Comparison of ENCODE assay signal across 8 cellular contexts in the genomic region with DNA sequence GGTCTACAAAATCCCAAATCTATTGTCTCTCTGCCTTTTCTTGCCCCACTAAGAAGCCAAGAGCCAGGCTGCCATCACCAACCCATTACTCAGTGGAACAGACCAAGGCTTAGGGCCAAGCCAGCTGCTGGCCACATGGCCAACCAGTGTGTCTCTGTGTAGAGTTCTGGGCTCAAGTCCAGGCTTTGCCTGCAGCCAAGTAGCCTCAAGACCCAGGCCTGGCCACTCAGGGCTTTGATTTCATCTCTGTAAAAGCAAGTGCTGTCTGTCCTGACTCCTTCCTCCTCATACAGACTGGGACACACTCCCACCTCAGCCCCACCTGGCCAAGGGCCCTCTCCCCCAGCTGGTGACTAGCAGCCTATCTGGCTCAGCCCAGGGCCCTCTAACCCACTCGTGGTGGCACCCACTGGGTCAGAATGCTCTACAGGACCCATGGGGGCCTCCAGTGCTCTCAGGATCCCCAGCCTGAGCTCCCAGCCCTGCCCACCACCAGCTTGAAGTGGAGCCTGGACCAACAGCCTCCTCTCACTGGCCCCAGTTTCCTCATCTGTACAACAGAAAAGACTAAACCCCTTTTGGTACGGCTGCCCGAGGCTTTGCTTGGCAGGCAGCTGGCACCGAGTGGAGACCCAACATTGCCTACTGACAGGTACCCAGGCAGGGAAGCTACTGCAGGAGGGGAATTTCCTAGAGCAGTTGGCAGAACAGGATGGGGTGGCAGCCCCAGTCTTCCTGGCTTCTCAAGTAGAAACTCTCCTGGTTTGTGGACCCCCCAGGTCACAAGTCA. TPM values are rescaled to one million over a fixed set of nuclear protein-coding genes. Genes with fewer than 3 reads are reported as not detected.
DNase-seq lines count a peak whose midpoint lies in the region; ATAC-seq and TF ChIP-seq lines count a peak whose summit lies in the region.

No MANE protein-coding gene starts in this region.

- no peaks in the 10 kb centered on the region for H3K9me3 Mint-ChIP-seq in activated CD8-positive, alpha-beta T cell treated with anti-CD3 and anti-CD28 coated beads for 36 hours

- no peak for ATAC-seq in activated CD8-positive, alpha-beta T cell treated with anti-CD3 and anti-CD28 coated beads for 36 hours
- ATAC-seq in Right ventricle myocardium superior (ENCODE audit: poor library complexity) (peak; percentile 31), sciatic nerve (peak; percentile 58), left colon (no peak), GM19351 (IDR thresholded peaks at IDR 0.05; ENCODE audit: unreplicated experiment) (no peak)

- H3K36me3 Mint-ChIP-seq in activated CD8-positive, alpha-beta T cell treated with anti-CD3 and anti-CD28 coated beads for 36 hours (ENCODE audit: low read depth) = peaks cover 59% of the 10 kb centered on the region

- in situ Hi-C loops in ACHN (cut with HindIII; ENCODE audit: low pct_ligation_motif_present, low pct_unique_long_range_greater_than_20kb, low sequenced_read_pairs) = no loop called here

- peak overlapping the region; percentile 55 for H3K27ac Mint-ChIP-seq in activated CD8-positive, alpha-beta T cell treated with anti-CD3 and anti-CD28 coated beads for 36 hours

- DNase-seq in GM12865 (ENCODE audit: low read depth) (no peak), Right ventricle myocardium superior (peak; percentile 90), sciatic nerve (ENCODE audit: low spot score) (peak; percentile 86), left colon (no peak), NCI-H1694 (lab: John Stamatoyannopoulos, UW) (no peak), ACHN (no peak)
- no peak for DNase-seq in activated CD8-positive, alpha-beta T cell treated with anti-CD3 and anti-CD28 coated beads for 36 hours

- POLR2A ChIA-PET in activated CD8-positive, alpha-beta T cell treated with anti-CD3 and anti-CD28 coated beads for 36 hours (lab: Charles Lee) = interaction anchor here (0.6 to 22.2 kb wide), 10 partner anchors 10 to 216 kb away, joined by 3 to 617 read pairs (median 3); a partner anchor contains a TSS

- no peaks in the 10 kb centered on the region for H3K27me3 Mint-ChIP-seq in activated CD8-positive, alpha-beta T cell treated with anti-CD3 and anti-CD28 coated beads for 36 hours

- H3K4me1 Mint-ChIP-seq in activated CD8-positive, alpha-beta T cell treated with anti-CD3 and anti-CD28 coated beads for 36 hours (ENCODE audit: low read depth) = peaks cover 85% of the 10 kb centered on the region

- intact Hi-C loops in activated CD8-positive, alpha-beta T cell treated with anti-CD3 and anti-CD28 coated beads for 36 hours (cut with micrococcal nuclease) = no loop called here
- intact Hi-C loops in Right ventricle myocardium superior (cut with DNase I) = loop anchor here (5.0 kb wide), 1 partner anchor 35 kb away; no protein-coding TSS in a partner anchor
- intact Hi-C loops in sciatic nerve (cut with DNase I) = no loop called here
- intact Hi-C loops in left colon (cut with DNase I, micrococcal nuclease) = no loop called here

- CTCF ChIA-PET in activated CD8-positive, alpha-beta T cell treated with anti-CD3 and anti-CD28 coated beads for 36 hours (lab: Charles Lee) = interaction anchor here (0.6 to 2.5 kb wide), 7 partner anchors 10 to 95 kb away, joined by 3 to 10 read pairs (median 4); a partner anchor contains a TSS

- peak overlapping the region; percentile 40 for H3K4me3 ChIP-seq in GM12865 (ENCODE audit: low read depth, low read length)

- peak overlapping the region; percentile 71 for H3K4me3 Mint-ChIP-seq in activated CD8-positive, alpha-beta T cell treated with anti-CD3 and anti-CD28 coated beads for 36 hours

- TF ChIP-seq CTCF in GM12865 (IDR thresholded peaks at IDR 0.05; ENCODE audit: insufficient read depth, low read depth, low read length, missing control alignments) = no peak
- TF ChIP-seq CTCF in activated CD8-positive, alpha-beta T cell treated with anti-CD3 and anti-CD28 coated beads for 36 hours (IDR thresholded peaks at IDR 0.05) = no peak

RNA-seq across cellular contexts. Expression of a gene that starts 14.4 kb away (rescaled TPM):
- 100 to 1,000 TPM; 103 to 116 TPM for total RNA-seq in activated CD8-positive, alpha-beta T cell treated with anti-CD3 and anti-CD28 coated beads for 36 hours
- total RNA-seq in Right ventricle myocardium superior (14.7 TPM), sciatic nerve (257 TPM), left colon (100 to 1,000 TPM; 125 to 161 TPM)

Comparison
In these comparisons a context has a peak if more than half of its experiments do, and no peak if none do; other contexts are left out.
1. DNase-seq: peak in Right ventricle myocardium superior (single experiment) and sciatic nerve (single experiment); none in GM12865 (single experiment), activated CD8-positive, alpha-beta T cell treated with anti-CD3 and anti-CD28 coated beads for 36 hours (single experiment), left colon (0 of 2), NCI-H1694 (single experiment) and ACHN (single experiment).
2. ATAC-seq: peak in Right ventricle myocardium superior (single experiment) and sciatic nerve (single experiment); none in activated CD8-positive, alpha-beta T cell treated with anti-CD3 and anti-CD28 coated beads for 36 hours (single experiment), left colon (single experiment) and GM19351 (single experiment).